Comparison of ENCODE assay signal across 1 cellular context in the genomic region with DNA sequence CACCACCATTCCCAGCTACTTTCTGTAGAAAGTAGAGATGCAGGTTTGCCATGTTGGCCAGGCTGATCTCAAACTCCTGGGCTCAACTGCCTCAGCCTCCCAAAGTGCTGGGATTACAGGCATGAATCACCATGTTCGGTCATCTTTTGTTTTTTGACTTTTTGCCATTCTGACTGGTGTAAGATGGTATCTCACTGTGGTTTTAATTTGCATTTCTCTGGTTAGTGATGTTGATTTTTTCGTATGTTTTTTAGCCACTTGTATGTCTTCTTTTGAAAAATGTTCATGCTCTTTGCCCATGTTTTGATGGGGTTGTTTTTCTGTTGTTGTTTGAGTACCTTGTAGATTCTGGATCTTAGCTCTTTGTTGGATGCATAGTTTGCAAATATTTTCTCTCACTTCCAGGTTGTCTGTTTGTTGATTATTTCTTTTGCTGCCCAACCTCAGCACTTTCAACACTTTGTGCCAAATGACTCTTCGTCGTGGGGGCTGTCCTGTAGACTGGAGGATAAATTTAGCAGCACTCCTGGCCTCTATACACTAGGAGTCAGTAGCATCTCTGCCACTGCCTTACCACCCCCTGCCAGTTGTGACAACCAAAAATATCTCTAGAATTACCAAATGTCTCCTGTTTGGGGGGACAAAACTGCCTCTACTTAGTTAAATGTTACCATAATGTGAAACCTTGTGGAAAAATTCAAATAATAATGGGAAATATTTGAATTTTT.
TF ChIP-seq lines count a peak whose summit lies in the region.

No MANE protein-coding gene starts in this region.

TF ChIP-seq in GM12878, 131 proteins besides CTCF, POLR2A, EP300 and RAD21:
- TF ChIP-seq CHD1 (IDR thresholded peaks at IDR 0.05; ENCODE audit: low read depth, low read length): no peak
- TF ChIP-seq ZNF384 (IDR thresholded peaks at IDR 0.05; ENCODE audit: borderline replicate concordance, low read depth, low read length): no peak
- TF ChIP-seq SIX5 (IDR thresholded peaks at IDR 0.05; ENCODE audit: low read depth, low read length, severe bottlenecking): no peak
- no peak for TF ChIP-seq PML (IDR thresholded peaks at IDR 0.05; ENCODE audit: low read length)
- no peak for TF ChIP-seq JUNB (IDR thresholded peaks at IDR 0.05)
- TF ChIP-seq, protein P1, sequence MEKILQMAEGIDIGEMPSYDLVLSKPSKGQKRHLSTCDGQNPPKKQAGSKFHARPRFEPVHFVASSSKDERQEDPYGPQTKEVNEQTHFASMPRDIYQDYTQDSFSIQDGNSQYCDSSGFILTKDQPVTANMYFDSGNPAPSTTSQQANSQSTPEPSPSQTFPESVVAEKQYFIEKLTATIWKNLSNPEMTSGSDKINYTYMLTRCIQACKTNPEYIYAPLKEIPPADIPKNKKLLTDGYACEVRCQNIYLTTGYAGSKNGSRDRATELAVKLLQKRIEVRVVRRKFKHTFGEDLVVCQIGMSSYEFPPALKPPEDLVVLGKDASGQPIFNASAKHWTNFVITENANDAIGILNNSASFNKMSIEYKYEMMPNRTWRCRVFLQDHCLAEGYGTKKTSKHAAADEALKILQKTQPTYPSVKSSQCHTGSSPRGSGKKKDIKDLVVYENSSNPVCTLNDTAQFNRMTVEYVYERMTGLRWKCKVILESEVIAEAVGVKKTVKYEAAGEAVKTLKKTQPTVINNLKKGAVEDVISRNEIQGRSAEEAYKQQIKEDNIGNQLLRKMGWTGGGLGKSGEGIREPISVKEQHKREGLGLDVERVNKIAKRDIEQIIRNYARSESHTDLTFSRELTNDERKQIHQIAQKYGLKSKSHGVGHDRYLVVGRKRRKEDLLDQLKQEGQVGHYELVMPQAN (conservative IDR thresholded peaks at IDR 0.05): no peak
- no peak for TF ChIP-seq SRF (IDR thresholded peaks at IDR 0.05; ENCODE audit: low read depth in 2 of 2, low read length in 2 of 2)
- TF ChIP-seq CBX3 (IDR thresholded peaks at IDR 0.05; ENCODE audit: borderline replicate concordance, low read depth): no peak
